In genomic region chrX:153582896-153583295, GRCh38 we compare ENCODE assay signal across 8 cellular contexts. TPM values are rescaled to one million over a fixed set of nuclear protein-coding genes. Genes with fewer than 3 reads are reported as not detected.
DNase-seq lines count a peak whose midpoint lies in the region; ATAC-seq and TF ChIP-seq lines count a peak whose summit lies in the region.

No MANE protein-coding gene starts in this region.

- BruUV-seq in Calu3 (replicated peaks; lab: Mats Ljungman, UMichigan) = no TSS peak

- in situ Hi-C loops in G401 (cut with HindIII; ENCODE audit: low sequenced_read_pairs) = no loop called here

- H3K4me3 Mint-ChIP-seq in Calu3 (ENCODE audit: low read depth, unreplicated experiment) = no peak overlapping the region

- TF ChIP-seq CTCF in Calu3 (IDR thresholded peaks at IDR 0.05; ENCODE audit: unreplicated experiment) = no peak

- H3K36me3 Mint-ChIP-seq in Calu3 (ENCODE audit: insufficient read depth, unreplicated experiment) = no peaks in the 10 kb centered on the region

- H3K27ac Mint-ChIP-seq in Calu3 (ENCODE audit: unreplicated experiment) = no peak overlapping the region

- intact Hi-C loops in Calu3 (cut with micrococcal nuclease; ENCODE audit: unreplicated experiment) = no loop called here

- peak; percentile 100 for ATAC-seq in GM18502 (IDR thresholded peaks at IDR 0.05; ENCODE audit: poor library complexity, unreplicated experiment)
- peak; percentile 99 for ATAC-seq in HG02642 (IDR thresholded peaks at IDR 0.05; ENCODE audit: poor library complexity, unreplicated experiment)

- peaks cover 31% of the 10 kb centered on the region for H3K27me3 Mint-ChIP-seq in Calu3 (ENCODE audit: unreplicated experiment)

- no peaks in the 10 kb centered on the region for H3K9me3 Mint-ChIP-seq in Calu3 (ENCODE audit: low read depth, unreplicated experiment)

- CTCF ChIA-PET in Calu3 (lab: Charles Lee) = no interaction called here

- DNase-seq in NCI-H69 (lab: John Stamatoyannopoulos, UW) = peak; percentile 59
- DNase-seq in activated CD8-positive, alpha-beta memory T cell treated with anti-CD3 and anti-CD28 coated beads, Interleukin-2, amount 50 U/mL, for 48 hours = peak; percentile 69
- DNase-seq in kidney tubule cell (ENCODE audit: low spot score) = peak; percentile 10
- peak; percentile 30 to 70 (median 62) for DNase-seq in stimulated activated naive CD4-positive, alpha-beta T cell (lab: John Stamatoyannopoulos, UW)
- DNase-seq in Calu3 = no peak
- no peak for DNase-seq in G401 (ENCODE audit: low spot score)

- H3K4me1 Mint-ChIP-seq in Calu3 (ENCODE audit: low read depth, unreplicated experiment) = no peaks in the 10 kb centered on the region

RNA-seq across cellular contexts. Expression of gene CCNQ, which starts 16.0 kb away (rescaled TPM):
- total RNA-seq in Calu3 (2022) = 17.8 and 18.9 TPM in 2 replicates
- total RNA-seq in G401 (2014; rRNA removed; shearing (Covaris generic)) = 43.7 and 62.8 TPM in 2 replicates

Comparison
In these comparisons a context has a peak if more than half of its experiments do, and no peak if none do; other contexts are left out.
1. DNase-seq: peak in NCI-H69 (single experiment), activated CD8-positive, alpha-beta memory T cell treated with anti-CD3 and anti-CD28 coated beads, Interleukin-2, amount 50 U/mL, for 48 hours (single experiment), kidney tubule cell (single experiment) and stimulated activated naive CD4-positive, alpha-beta T cell (6 of 6); none in Calu3 (single experiment) and G401 (single experiment).